8 cellular contexts compared by ENCODE assay signal in genomic region chr19:18204394-18205179, GRCh38. TPM values are rescaled to one million over a fixed set of nuclear protein-coding genes. Genes with fewer than 3 reads are reported as not detected.
DNase-seq lines count a peak whose midpoint lies in the region; ATAC-seq and TF ChIP-seq lines count a peak whose summit lies in the region.

No MANE protein-coding gene starts in this region.

- no peak for DNase-seq in GM12864 (ENCODE audit: low read depth)
- DNase-seq in MG63 = no peak
- no peak for DNase-seq in activated CD4-positive, alpha-beta memory T cell treated with anti-CD3 and anti-CD28 coated beads, Interleukin-2, amount 10 ng/mL, durations not matched to agents 7 days and 5 days
- no peak for DNase-seq in fibroblast of lung (ENCODE audit: low read depth in 2 of 2)
- no peak for DNase-seq in DMS79 treated with DMSO at 0.1 percent for 48 hours (lab: John Stamatoyannopoulos, UW)
- no peak for DNase-seq in cerebellum (ENCODE audit: low spot score)

- H3K36me3 ChIP-seq in MG63 = peaks cover 11% of the 10 kb centered on the region
- peaks cover 5% of the 10 kb centered on the region for H3K36me3 ChIP-seq in fibroblast of lung (ENCODE audit: control insufficient read depth, insufficient read depth, low read length)
- no peaks in the 10 kb centered on the region for H3K36me3 ChIP-seq in neuron (ENCODE audit: insufficient read depth, low read length)

- peak; percentile 12 for ATAC-seq in GM21825 (IDR thresholded peaks at IDR 0.05; ENCODE audit: unreplicated experiment)

- H3K79me2 ChIP-seq in fibroblast of lung (ENCODE audit: control insufficient read depth, insufficient read depth, low read length) = peaks cover 14% of the 10 kb centered on the region

- peaks cover 31% of the 10 kb centered on the region for H3K4me1 Mint-ChIP-seq in activated CD4-positive, alpha-beta memory T cell treated with anti-CD3 and anti-CD28 coated beads, Interleukin-2, amount 10 ng/mL, durations not matched to agents 7 days and 5 days

- H3K27ac Mint-ChIP-seq in activated CD4-positive, alpha-beta memory T cell treated with anti-CD3 and anti-CD28 coated beads, Interleukin-2, amount 10 ng/mL, durations not matched to agents 7 days and 5 days = peak overlapping the region; percentile 90

- no peaks in the 10 kb centered on the region for H4K20me1 ChIP-seq in fibroblast of lung (ENCODE audit: control insufficient read depth, extremely low read depth, insufficient read depth, low read length)

- H3K9me3 ChIP-seq in MG63 (no peaks in the 10 kb centered on the region), fibroblast of lung (ENCODE audit: control insufficient read depth, insufficient read depth, low read depth, low read length) (no peaks in the 10 kb centered on the region), neuron (ENCODE audit: low read length) (no peaks in the 10 kb centered on the region)

- H3K27me3 Mint-ChIP-seq in activated CD4-positive, alpha-beta memory T cell treated with anti-CD3 and anti-CD28 coated beads, Interleukin-2, amount 10 ng/mL, durations not matched to agents 7 days and 5 days = peaks cover 5% of the 10 kb centered on the region

- H2AFZ ChIP-seq in fibroblast of lung (ENCODE audit: low read length) = peak overlapping the region; percentile 26
- peak overlapping the region; percentile 91 for H2AFZ ChIP-seq in neuron (ENCODE audit: low read depth, low read length)

- peaks cover 2% of the 10 kb centered on the region for H3K36me3 Mint-ChIP-seq in activated CD4-positive, alpha-beta memory T cell treated with anti-CD3 and anti-CD28 coated beads, Interleukin-2, amount 10 ng/mL, durations not matched to agents 7 days and 5 days (ENCODE audit: low read depth)

- no peaks in the 10 kb centered on the region for H3K9me3 Mint-ChIP-seq in activated CD4-positive, alpha-beta memory T cell treated with anti-CD3 and anti-CD28 coated beads, Interleukin-2, amount 10 ng/mL, durations not matched to agents 7 days and 5 days

- POLR2A ChIA-PET in activated CD4-positive, alpha-beta memory T cell treated with anti-CD3 and anti-CD28 coated beads, Interleukin-2, amount 10 ng/mL, durations not matched to agents 7 days and 5 days (lab: Charles Lee) = interaction anchor here (0.6 to 4.4 kb wide), 14 partner anchors 11 to 218 kb away, joined by 3 to 36 read pairs (median 4); partner anchors contain the start of genes JUND, LSM4, MPV17L2 and SSBP4

- peaks cover 21% of the 10 kb centered on the region for H3K4me1 ChIP-seq in fibroblast of lung (ENCODE audit: control insufficient read depth, extremely low read depth, insufficient read depth, low read length)
- H3K4me1 ChIP-seq in neuron (ENCODE audit: insufficient read depth, low read length) = peaks cover 13% of the 10 kb centered on the region

- peak overlapping the region; percentile 90 for H3K4me3 Mint-ChIP-seq in activated CD4-positive, alpha-beta memory T cell treated with anti-CD3 and anti-CD28 coated beads, Interleukin-2, amount 10 ng/mL, durations not matched to agents 7 days and 5 days

- peak overlapping the region; percentile 94 for H3K9ac ChIP-seq in fibroblast of lung (ENCODE audit: insufficient read depth, low read length)

- TF ChIP-seq CTCF in GM12864 (IDR thresholded peaks at IDR 0.05; ENCODE audit: low read depth, low read length, missing control alignments) (no peak), fibroblast of lung (conservative IDR thresholded peaks at IDR 0.05 in 1 of 2, IDR thresholded peaks at IDR 0.05 in 1 of 2; ENCODE audit: low read depth in 1 of 2, low read length in 2 of 2) (no peak)

- H3K27me3 ChIP-seq in MG63 = no peaks in the 10 kb centered on the region
- no peaks in the 10 kb centered on the region for H3K27me3 ChIP-seq in fibroblast of lung (ENCODE audit: control insufficient read depth, insufficient read depth, low read length)
- H3K27me3 ChIP-seq in neuron (ENCODE audit: insufficient read depth, low read length) = no peaks in the 10 kb centered on the region

- H3K27ac ChIP-seq in fibroblast of lung (ENCODE audit: insufficient read depth, low read length) = peak overlapping the region; percentile 100

- CTCF ChIA-PET in activated CD4-positive, alpha-beta memory T cell treated with anti-CD3 and anti-CD28 coated beads, Interleukin-2, amount 10 ng/mL, durations not matched to agents 7 days and 5 days (lab: Charles Lee) = interaction anchor here (0.8 to 8.5 kb wide), 14 partner anchors 12 to 209 kb away, joined by 3 to 70 read pairs (median 4); partner anchors contain the start of genes LSM4 and MPV17L2

- H3K4me2 ChIP-seq in fibroblast of lung (ENCODE audit: extremely low read depth, insufficient read depth, low read length) = peak overlapping the region; percentile 64

- H3K4me3 ChIP-seq in GM12864 (ENCODE audit: low read depth, low read length) = peak overlapping the region; percentile 76
- peak overlapping the region; percentile 63 for H3K4me3 ChIP-seq in MG63
- H3K4me3 ChIP-seq in fibroblast of lung (replicated peaks in 1 of 4; ENCODE audit: control extremely low read depth in 1 of 4, insufficient read depth in 1 of 4, low read depth in 3 of 4, low read length in 4 of 4) = peak overlapping the region; percentile 66 to 82 (median 76)
- peak overlapping the region; percentile 64 for H3K4me3 ChIP-seq in neuron (ENCODE audit: low read length)

RNA-seq across cellular contexts. Expression of gene RAB3A, which starts 0.7 kb away (rescaled TPM):
- 0.99 TPM in 1 of 2 replicates, not detected in the other for total RNA-seq in MG63 (2014; rRNA removed; shearing (Covaris generic); ENCODE audit: low replicate concordance)
- total RNA-seq in activated CD4-positive, alpha-beta memory T cell treated with anti-CD3 and anti-CD28 coated beads, Interleukin-2, amount 10 ng/mL, durations not matched to agents 7 days and 5 days = 1 to 10 TPM; 3.7 to 5.3 TPM
- total RNA-seq in fibroblast of lung (0.77 and 2.0 TPM in 2 replicates), cerebellum (35.7 TPM)
- polyA plus RNA-seq in fibroblast of lung = 3.6 and 10.1 TPM in 2 replicates
- 4.7 and 10.5 TPM in 2 replicates for polyA plus RNA-seq in fibroblast of lung (2012)
- 17.8 and 47.5 TPM in 2 replicates for polyA minus RNA-seq in fibroblast of lung (ENCODE audit: low replicate concordance)

RNA-seq across cellular contexts. Expression of gene MPV17L2, which starts 11.6 kb away (rescaled TPM):
- 8.2 and 29.5 TPM in 2 replicates for total RNA-seq in MG63 (2014; rRNA removed; shearing (Covaris generic); ENCODE audit: low replicate concordance)
- 1 to 10 TPM; 6.2 to 6.3 TPM for total RNA-seq in activated CD4-positive, alpha-beta memory T cell treated with anti-CD3 and anti-CD28 coated beads, Interleukin-2, amount 10 ng/mL, durations not matched to agents 7 days and 5 days
- total RNA-seq in fibroblast of lung = 4.1 and 4.6 TPM in 2 replicates
- polyA plus RNA-seq in fibroblast of lung = 9.4 and 16.7 TPM in 2 replicates
- polyA plus RNA-seq in fibroblast of lung (2012) = 10.2 and 18.3 TPM in 2 replicates
- 25.6 and 48.3 TPM in 2 replicates for polyA minus RNA-seq in fibroblast of lung (ENCODE audit: low replicate concordance)
- total RNA-seq in cerebellum = 2.5 TPM

RNA-seq across cellular contexts. Expression of gene PDE4C, which starts 21.7 kb away (rescaled TPM):
- not detected in 2 replicates for total RNA-seq in MG63 (2014; rRNA removed; shearing (Covaris generic); ENCODE audit: low replicate concordance)
- under 1 TPM; 0.13 to 0.18 TPM for total RNA-seq in activated CD4-positive, alpha-beta memory T cell treated with anti-CD3 and anti-CD28 coated beads, Interleukin-2, amount 10 ng/mL, durations not matched to agents 7 days and 5 days
- total RNA-seq in fibroblast of lung = 1.3 and 2.0 TPM in 2 replicates
- polyA plus RNA-seq in fibroblast of lung = 0.09 and 0.35 TPM in 2 replicates
- polyA plus RNA-seq in fibroblast of lung (2012) = 0.52 and 1.6 TPM in 2 replicates
- polyA minus RNA-seq in fibroblast of lung (ENCODE audit: low replicate concordance) = not detected in 2 replicates
- 1.4 TPM for total RNA-seq in cerebellum

RNA-seq across cellular contexts. Expression of gene IFI30, which starts 31.0 kb away (rescaled TPM):
- total RNA-seq in MG63 (2014; rRNA removed; shearing (Covaris generic); ENCODE audit: low replicate concordance) = 1.0 TPM in 1 of 2 replicates, not detected in the other
- 10 to 100 TPM; 48.0 to 55.6 TPM for total RNA-seq in activated CD4-positive, alpha-beta memory T cell treated with anti-CD3 and anti-CD28 coated beads, Interleukin-2, amount 10 ng/mL, durations not matched to agents 7 days and 5 days
- total RNA-seq in fibroblast of lung (3.1 and 8.8 TPM in 2 replicates), cerebellum (0.54 TPM)
- 15.8 and 50.9 TPM in 2 replicates for polyA plus RNA-seq in fibroblast of lung
- 19.6 and 57.5 TPM in 2 replicates for polyA plus RNA-seq in fibroblast of lung (2012)
- 15.8 and 53.5 TPM in 2 replicates for polyA minus RNA-seq in fibroblast of lung (ENCODE audit: low replicate concordance)

RNA-seq across cellular contexts. Expression of gene PIK3R2, which starts 51.6 kb away (rescaled TPM):
- 4.2 and 13.2 TPM in 2 replicates for total RNA-seq in MG63 (2014; rRNA removed; shearing (Covaris generic); ENCODE audit: low replicate concordance)
- total RNA-seq in activated CD4-positive, alpha-beta memory T cell treated with anti-CD3 and anti-CD28 coated beads, Interleukin-2, amount 10 ng/mL, durations not matched to agents 7 days and 5 days = 10 to 100 TPM; 10.9 to 11.3 TPM
- total RNA-seq in fibroblast of lung = 10.1 and 11.3 TPM in 2 replicates
- 18.4 and 29.5 TPM in 2 replicates for polyA plus RNA-seq in fibroblast of lung
- 32.6 and 45.1 TPM in 2 replicates for polyA plus RNA-seq in fibroblast of lung (2012)
- polyA minus RNA-seq in fibroblast of lung (ENCODE audit: low replicate concordance) = 25.4 and 35.9 TPM in 2 replicates
- total RNA-seq in cerebellum = 21.2 TPM
